Comparison of ENCODE assay signal across 8 cellular contexts in the genomic region with DNA sequence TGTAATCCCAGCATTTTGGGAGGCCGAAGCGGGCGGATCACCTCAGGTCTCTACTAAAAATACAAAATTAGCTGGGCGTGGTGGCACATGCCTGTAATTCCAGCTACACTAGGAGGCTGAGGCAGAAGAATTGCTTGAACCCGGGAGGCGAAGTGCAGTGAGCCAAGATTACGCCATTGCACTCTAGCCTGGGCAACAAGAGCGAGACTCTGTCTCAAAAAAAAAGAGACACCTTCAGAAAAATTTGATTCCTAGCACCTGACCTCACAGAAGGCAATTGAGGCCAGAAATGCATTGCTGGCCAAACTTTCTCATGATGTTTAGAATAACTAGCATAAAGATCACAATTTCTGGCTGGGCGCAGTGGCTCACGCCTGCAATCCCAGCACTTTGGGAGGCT. TPM values are rescaled to one million over a fixed set of nuclear protein-coding genes. Genes with fewer than 3 reads are reported as not detected.
DNase-seq lines count a peak whose midpoint lies in the region; ATAC-seq, FAIRE-seq and TF ChIP-seq lines count a peak whose summit lies in the region.
"Not testable (repeated sequence)": the region's sequence is repeated elsewhere in the genome, so short reads cannot be mapped to it uniquely, and the experiment has no call there.

No MANE protein-coding gene starts in this region.

- TF ChIP-seq RAD21 in K562 (CRISPR knock-in tag; conservative IDR thresholded peaks at IDR 0.05 in 1 of 2, IDR thresholded peaks at IDR 0.05 in 1 of 2): not testable (repeated sequence)

- not testable (repeated sequence) for H2BK5ac ChIP-seq in trophoblast cell (ENCODE audit: low read depth, low read length, poor library complexity)

- not testable (repeated sequence) for H4K8ac ChIP-seq in trophoblast cell (ENCODE audit: low read depth, low read length)

- not testable (repeated sequence) for ATAC-seq in K562

- CTCF ChIA-PET in RWPE1 (lab: Yijun Ruan, JAX): interaction anchor here (0.5 to 1.7 kb wide), 3 partner anchors 55 to 172 kb away, joined by 3 to 8 read pairs (median 5); partner anchors contain the start of gene NCKIPSD
- CTCF ChIA-PET in K562 (lab: Yijun Ruan, JAX; ENCODE audit: low intra/inter-chr PET ratio): not testable (repeated sequence)

- TF ChIP-seq POLR2A in K562 (conservative IDR thresholded peaks at IDR 0.05): not testable (repeated sequence)

- not testable (repeated sequence) for BruUV-seq in K562 (replicated peaks; lab: Mats Ljungman, UMichigan)

- not testable (repeated sequence) for H4K20me1 ChIP-seq in K562 (replicated peaks; ENCODE audit: control insufficient read depth, insufficient read depth, low read length)

- H3K9me1 ChIP-seq in K562 (ENCODE audit: control insufficient read depth, insufficient read depth, low read length): not testable (repeated sequence)

- not testable (repeated sequence) for H3K18ac ChIP-seq in trophoblast cell (ENCODE audit: low read length)

- not testable (repeated sequence) for H3K4ac ChIP-seq in trophoblast cell (ENCODE audit: low read depth, low read length)

- not testable (repeated sequence) for TF ChIP-seq CTCF in 22Rv1 (IDR thresholded peaks at IDR 0.05); RWPE1 (conservative IDR thresholded peaks at IDR 0.05; ENCODE audit: low read depth); K562 (IDR thresholded peaks at IDR 0.05 in 2 of 3, conservative IDR thresholded peaks at IDR 0.05 in 1 of 3; ENCODE audit: insufficient read depth in 2 of 3, low read depth in 1 of 3, low read length in 3 of 3); colonic mucosa (IDR thresholded peaks at IDR 0.05); left ventricle myocardium inferior (IDR thresholded peaks at IDR 0.05; ENCODE audit: borderline replicate concordance)

- not testable (repeated sequence) for H3K79me1 ChIP-seq in trophoblast cell (ENCODE audit: low read length)

- H2BK12ac ChIP-seq in trophoblast cell (ENCODE audit: low read length): not testable (repeated sequence)

- not testable (repeated sequence) for H2AK5ac ChIP-seq in trophoblast cell (ENCODE audit: low read length)

- H3K9me3 ChIP-seq in K562 (replicated peaks; ENCODE audit: control insufficient read depth, insufficient read depth, low read depth, low read length); colonic mucosa; left ventricle myocardium inferior (replicated peaks); trophoblast cell (ENCODE audit: insufficient read depth, low read depth, low read length); small intestine (ENCODE audit: control insufficient read depth, low read depth): not testable (repeated sequence)

- not testable (repeated sequence) for TF ChIP-seq EP300 in K562 (IDR thresholded peaks at IDR 0.05; ENCODE audit: low read length)

- intact Hi-C loops in K562 (cut with micrococcal nuclease): loop anchor here (2.0 to 5.0 kb wide), 3 partner anchors 106 to 212 kb away; partner anchors contain the start of genes ARIH2 and PRKAR2A
- intact Hi-C loops in colonic mucosa (cut with DNase I); left ventricle myocardium inferior (cut with micrococcal nuclease): not testable (repeated sequence)

- not testable (repeated sequence) for H2AFZ ChIP-seq in K562 (ENCODE audit: low read depth, low read length); trophoblast cell (ENCODE audit: insufficient read depth, low read length, poor library complexity)

- not testable (repeated sequence) for H3K27me3 ChIP-seq in K562 (ENCODE audit: control insufficient read depth in 2 of 2, insufficient read depth in 2 of 2, low read length in 2 of 2); colonic mucosa; left ventricle myocardium inferior (ENCODE audit: low read depth); trophoblast cell (ENCODE audit: insufficient read depth, low read length); small intestine (ENCODE audit: control insufficient read depth in 2 of 2, insufficient read depth in 2 of 2, low read length in 2 of 2)

- not testable (repeated sequence) for H3K23ac ChIP-seq in trophoblast cell (ENCODE audit: low read length)

- POLR2A ChIA-PET in RWPE1 (lab: Yijun Ruan, JAX; ENCODE audit: low non-redundant PET): not testable (repeated sequence)
- POLR2A ChIA-PET in K562 (lab: Yijun Ruan, JAX): interaction anchor here (0.6 to 1.0 kb wide), 3 partner anchors 10 to 163 kb away, joined by 3 to 4 read pairs (median 4); no protein-coding TSS in a partner anchor

- H3K27ac ChIP-seq in 22Rv1 (peak overlapping the region; percentile 98), RWPE1 (peak overlapping the region; percentile 95), K562 (ENCODE audit: extremely low read depth, low read depth, low read length) (peak overlapping the region; percentile 81; the same call in 2 of the 3 replicates), colonic mucosa (peak overlapping the region; percentile 85), left ventricle myocardium inferior (replicated peaks) (peak overlapping the region; percentile 94), small intestine (ENCODE audit: low read depth in 1 of 2, low read length in 1 of 2) (peak overlapping the region; percentile 11 to 75), temporal lobe (ENCODE audit: low read depth, low read length) (peak overlapping the region; percentile 91)
- H3K27ac ChIP-seq in trophoblast cell (ENCODE audit: low read depth, low read length): not testable (repeated sequence)

- not testable (repeated sequence) for H3K9ac ChIP-seq in K562 (ENCODE audit: insufficient read depth in 1 of 2, low read depth in 2 of 2, low read length in 2 of 2); colonic mucosa (ENCODE audit: low read depth in 2 of 2, low read length in 2 of 2); trophoblast cell (ENCODE audit: low read length)

- H3K4me3 ChIP-seq in K562; colonic mucosa; left ventricle myocardium inferior; trophoblast cell (ENCODE audit: low read depth, low read length); small intestine (ENCODE audit: low read depth in 1 of 2, low read length in 2 of 2): not testable (repeated sequence)

- 97% methylated on average over 8 of the region's 10 CpGs for WGBS in K562 (ENCODE audit: insufficient coverage, low coverage, missing lambda C conversion rate)
- no CpG with 5 or more reads among the region's 10 CpGs for WGBS in trophoblast cell (ENCODE audit: extremely low coverage, insufficient coverage, insufficient read length)
- 91 to 95% (median 95%) methylated on average over 10 of the region's 10 CpGs for WGBS in small intestine, 3 donors

- in situ Hi-C loops in K562 (cut with MboI): not testable (repeated sequence)

- H4K12ac ChIP-seq in trophoblast cell (ENCODE audit: low read depth, low read length): not testable (repeated sequence)

- H3K36me3 ChIP-seq in K562 (ENCODE audit: control insufficient read depth, insufficient read depth, low read length); colonic mucosa; left ventricle myocardium inferior; trophoblast cell (ENCODE audit: control insufficient read depth in 1 of 2, insufficient read depth in 2 of 2, low read length in 2 of 2); small intestine (ENCODE audit: control insufficient read depth in 2 of 2, insufficient read depth in 2 of 2, low read length in 2 of 2): not testable (repeated sequence)

- not testable (repeated sequence) for DNase-seq in RWPE1 (ENCODE audit: low spot score); K562 (ENCODE audit: extremely low read depth in 1 of 4, low spot score in 3 of 4); colonic mucosa; left ventricle myocardium inferior; small intestine
- DNase-seq in trophoblast cell: peak; percentile 80 to 92

- not testable (repeated sequence) for H3K79me2 ChIP-seq in K562 (ENCODE audit: control insufficient read depth, insufficient read depth, low read length); trophoblast cell (ENCODE audit: control insufficient read depth, insufficient read depth, low read length, poor library complexity)

- not testable (repeated sequence) for H3K4me2 ChIP-seq in K562 (ENCODE audit: insufficient read depth, low read length); trophoblast cell (ENCODE audit: low read length)

- not testable (repeated sequence) for H2BK120ac ChIP-seq in trophoblast cell (ENCODE audit: insufficient read depth, low read length, poor library complexity)

- FAIRE-seq in K562 (lab: Jason Lieb, UNC); small intestine (lab: Jason Lieb, UNC): not testable (repeated sequence)

- H3K4me1 ChIP-seq in K562 (replicated peaks in 1 of 2; ENCODE audit: control insufficient read depth in 2 of 2, insufficient read depth in 2 of 2, low read length in 2 of 2) (peaks cover 7 to 17% of the 10 kb centered on the region in 2 experiments; a peak in 4 of 5 replicates), colonic mucosa (peaks cover 31% of the 10 kb centered on the region), left ventricle myocardium inferior (peaks cover 56% of the 10 kb centered on the region), small intestine (ENCODE audit: control insufficient read depth in 2 of 2, insufficient read depth in 1 of 2, low read depth in 1 of 2, low read length in 1 of 2) (peaks cover 6 to 13% of the 10 kb centered on the region in 2 donors)
- H3K4me1 ChIP-seq in trophoblast cell (ENCODE audit: control insufficient read depth in 1 of 2, insufficient read depth in 2 of 2, low read length in 2 of 2): not testable (repeated sequence)

- H4K91ac ChIP-seq in trophoblast cell (ENCODE audit: low read depth, low read length): not testable (repeated sequence)

- not testable (repeated sequence) for H3K14ac ChIP-seq in trophoblast cell (ENCODE audit: low read length)

RNA-seq across cellular contexts. Expression of gene IP6K2, which starts 24.2 kb away (rescaled TPM):
- total RNA-seq in K562 (2011; cell fraction: chromatin; rRNA removed; ENCODE audit: low replicate concordance): 178 and 218 TPM in 2 replicates
- total RNA-seq in K562 (2011; cell fraction: nucleolus; rRNA removed): 134 and 138 TPM in 2 replicates
- 174 and 186 TPM in 2 replicates for total RNA-seq in K562 (2011; cell fraction: nucleoplasm; rRNA removed)
- total RNA-seq in K562 (2014; rRNA removed) (46.1 and 50.4 TPM in 2 replicates), K562 (2014; rRNA removed; fragmentation: Illumina TruSeq; extraction: Trizol) (37.6 and 38.9 TPM in 2 replicates), K562 (2015; rRNA removed; fragmentation: Illumina TruSeq; extraction: Trizol) (46.9 and 48.8 TPM in 2 replicates), K562 (2021) (41.3 and 48.0 TPM in 2 replicates), colonic mucosa (100 to 1,000 TPM; 101 to 134 TPM), left ventricle myocardium inferior (23.5 TPM), temporal lobe (78.2 TPM)
- polyA plus RNA-seq in K562 (2011; rRNA removed) (60.2 and 102 TPM in 2 replicates), K562 (2014; fragmentation: Illumina TruSeq; extraction: Trizol) (57.1 and 79.3 TPM in 2 replicates), K562 (2014; fragmentation: Nextera tagmentation; extraction: Ambion mirVana) (10 to 100 TPM; 19.6 to 26.3 TPM), K562 (2014; rRNA removed) (69.6 and 78.1 TPM in 2 replicates), small intestine (100 to 1,000 TPM in 1 of 3 donors, 10 to 100 TPM in 2; 79.5 to 132 (median 84.6) TPM)
- 75.7 and 102 TPM in 2 replicates for polyA plus RNA-seq in K562 (2011; cell fraction: cytosol; rRNA removed)
- polyA plus RNA-seq in K562 (2011; cell fraction: nucleus; rRNA removed): 547 and 559 TPM in 2 replicates
- polyA plus RNA-seq in K562 (2012): 50.4 and 55.4 TPM in 2 replicates
- 43.8 and 51.2 TPM in 2 replicates for polyA minus RNA-seq in K562 (2011; rRNA and poly(A)+ RNA removed)
- polyA minus RNA-seq in K562 (2011; cell fraction: cytosol; rRNA and poly(A)+ RNA removed): 19.8 and 28.5 TPM in 2 replicates
- 33.5 and 60.8 TPM in 2 replicates for polyA minus RNA-seq in K562 (2011; cell fraction: nucleus; rRNA and poly(A)+ RNA removed)
- polyA plus RNA-seq in trophoblast cell (2013): 117 and 119 TPM in 2 replicates

RNA-seq across cellular contexts. Expression of gene NCKIPSD, which starts 55.5 kb away (rescaled TPM):
- total RNA-seq in K562 (2011; cell fraction: chromatin; rRNA removed; ENCODE audit: low replicate concordance): 29.1 and 109 TPM in 2 replicates
- 55.4 and 58.4 TPM in 2 replicates for total RNA-seq in K562 (2011; cell fraction: nucleolus; rRNA removed)
- total RNA-seq in K562 (2011; cell fraction: nucleoplasm; rRNA removed): 33.2 and 33.4 TPM in 2 replicates
- total RNA-seq in K562 (2014; rRNA removed) (12.3 and 18.7 TPM in 2 replicates), K562 (2014; rRNA removed; fragmentation: Illumina TruSeq; extraction: Trizol) (4.1 and 6.3 TPM in 2 replicates), K562 (2015; rRNA removed; fragmentation: Illumina TruSeq; extraction: Trizol) (9.7 and 10.0 TPM in 2 replicates), K562 (2021) (17.3 and 20.1 TPM in 2 replicates), colonic mucosa (10 to 100 TPM; 24.3 to 29.7 TPM), left ventricle myocardium inferior (17.0 TPM), temporal lobe (5.2 TPM)
- polyA plus RNA-seq in K562 (2011; rRNA removed) (24.4 and 35.6 TPM in 2 replicates), K562 (2014; fragmentation: Illumina TruSeq; extraction: Trizol) (15.0 and 16.2 TPM in 2 replicates), K562 (2014; fragmentation: Nextera tagmentation; extraction: Ambion mirVana) (1 to 10 TPM in 1 of 2 experiments, under 1 TPM in 1; 0.49 to 1.7 TPM), K562 (2014; rRNA removed) (17.8 and 21.4 TPM in 2 replicates), small intestine (10 to 100 TPM in 2 of 3 donors, 1 to 10 TPM in 1; 8.9 to 14.5 (median 14.4) TPM)
- 38.2 and 70.0 TPM in 2 replicates for polyA plus RNA-seq in K562 (2011; cell fraction: cytosol; rRNA removed)
- 114 and 150 TPM in 2 replicates for polyA plus RNA-seq in K562 (2011; cell fraction: nucleus; rRNA removed)
- 14.6 and 23.0 TPM in 2 replicates for polyA plus RNA-seq in K562 (2012)
- 14.6 and 22.5 TPM in 2 replicates for polyA minus RNA-seq in K562 (2011; rRNA and poly(A)+ RNA removed)
- 25.6 and 29.7 TPM in 2 replicates for polyA minus RNA-seq in K562 (2011; cell fraction: cytosol; rRNA and poly(A)+ RNA removed)
- polyA minus RNA-seq in K562 (2011; cell fraction: nucleus; rRNA and poly(A)+ RNA removed): 33.0 and 36.1 TPM in 2 replicates
- polyA plus RNA-seq in trophoblast cell (2013): 18.3 and 18.9 TPM in 2 replicates
